1 cellular context compared by ENCODE assay signal in genomic region chr2:241595600-241596140, GRCh38.
TF ChIP-seq lines count a peak whose summit lies in the region.

No MANE protein-coding gene starts in this region.

TF ChIP-seq in IMR-90, 13 proteins besides CTCF, POLR2A, EP300 and RAD21 (continued from another document):
- no peak for TF ChIP-seq FOS (IDR thresholded peaks at IDR 0.05; ENCODE audit: low read depth, low read length)
TF ChIP-seq in IMR-90: peak in this region for 0.
